Comparison of ENCODE assay signal across 8 cellular contexts in genomic region chr12:111685811-111686573, GRCh38. TPM values are rescaled to one million over a fixed set of nuclear protein-coding genes. Genes with fewer than 3 reads are reported as not detected.
A peak's percentile ranks its signal among the peaks of the same experiment; 100 is the strongest.
DNase-seq lines count a peak whose midpoint lies in the region; ATAC-seq and TF ChIP-seq lines count a peak whose summit lies in the region.

TSS of gene ACAD10 (plus strand) at chr12:111686053. CDS start at chr12:111692710, 6,657 bp downstream.
TSS of gene BRAP (minus strand) at chr12:111685956. CDS start at chr12:111685792, 164 bp downstream.

- H3K36me3 Mint-ChIP-seq in T-helper 17 cell (ENCODE audit: low read depth) (peaks cover 3% of the 10 kb centered on the region), progenitor cell of endocrine pancreas (ENCODE audit: insufficient read depth) (peaks cover 10% of the 10 kb centered on the region)

- H3K27me3 Mint-ChIP-seq in T-helper 17 cell (no peaks in the 10 kb centered on the region), progenitor cell of endocrine pancreas (no peaks in the 10 kb centered on the region)

- H3K4me1 ChIP-seq in left ventricle myocardium inferior (peaks cover 40% of the 10 kb centered on the region), upper lobe of right lung (peaks cover 25% of the 10 kb centered on the region)

- peak within 1 kb of the TSS; percentile 88 for H3K27ac ChIP-seq in angular gyrus (ENCODE audit: low read depth, low read length)
- peak within 1 kb of the TSS; percentile 92 for H3K27ac ChIP-seq in left ventricle myocardium inferior (replicated peaks)
- peak within 1 kb of the TSS; percentile 86 for H3K27ac ChIP-seq in upper lobe of right lung

- H3K9me3 Mint-ChIP-seq in progenitor cell of endocrine pancreas (ENCODE audit: low read depth): no peaks in the 10 kb centered on the region

- intact Hi-C loops in left ventricle myocardium inferior (cut with micrococcal nuclease): no loop called here
- intact Hi-C loops in upper lobe of right lung (cut with DNase I): no loop called here

- TF ChIP-seq CTCF in left ventricle myocardium inferior (IDR thresholded peaks at IDR 0.05; ENCODE audit: borderline replicate concordance): no peak
- TF ChIP-seq CTCF in progenitor cell of endocrine pancreas (IDR thresholded peaks at IDR 0.05; ENCODE audit: unreplicated experiment): no peak
- TF ChIP-seq CTCF in upper lobe of right lung (IDR thresholded peaks at IDR 0.05): no peak

- ATAC-seq in GM18499 (IDR thresholded peaks at IDR 0.05; ENCODE audit: insufficient read depth, unreplicated experiment) (peak; percentile 79), HG02938 (IDR thresholded peaks at IDR 0.05; ENCODE audit: unreplicated experiment) (peak; percentile 87), T-helper 17 cell (peak; percentile 94), upper lobe of right lung (peak; percentile 98)

- peak; percentile 88 to 94 for DNase-seq in NCI-H187 (lab: John Stamatoyannopoulos, UW)
- peak; percentile 86 to 91 (median 91) for DNase-seq in T-helper 17 cell
- DNase-seq in left ventricle myocardium inferior: peak; percentile 95
- DNase-seq in progenitor cell of endocrine pancreas (ENCODE audit: low spot score, unreplicated experiment): peak; percentile 89
- DNase-seq in upper lobe of right lung: peak; percentile 97

- peak within 1 kb of the TSS; percentile 92 for H3K4me3 ChIP-seq in left ventricle myocardium inferior
- H3K4me3 ChIP-seq in upper lobe of right lung: peak within 1 kb of the TSS; percentile 91

- H3K4me1 Mint-ChIP-seq in T-helper 17 cell: peaks cover 35% of the 10 kb centered on the region
- peaks cover 23% of the 10 kb centered on the region for H3K4me1 Mint-ChIP-seq in progenitor cell of endocrine pancreas (ENCODE audit: low read depth)

- H3K36me3 ChIP-seq in left ventricle myocardium inferior (peaks cover 24% of the 10 kb centered on the region), upper lobe of right lung (peaks cover 22% of the 10 kb centered on the region)

- H3K27ac Mint-ChIP-seq in T-helper 17 cell (peak within 1 kb of the TSS; percentile 97), progenitor cell of endocrine pancreas (peak within 1 kb of the TSS; percentile 99)

- H3K4me3 Mint-ChIP-seq in T-helper 17 cell (peak within 1 kb of the TSS; percentile 97), progenitor cell of endocrine pancreas (ENCODE audit: low read depth) (peak within 1 kb of the TSS; percentile 97)

- H3K9me3 ChIP-seq in T-helper 17 cell (ENCODE audit: control insufficient read depth, low read length, poor library complexity, severe bottlenecking) (no peaks in the 10 kb centered on the region), left ventricle myocardium inferior (replicated peaks) (no peaks in the 10 kb centered on the region), upper lobe of right lung (no peaks in the 10 kb centered on the region)

- H3K27me3 ChIP-seq in left ventricle myocardium inferior (ENCODE audit: low read depth) (no peaks in the 10 kb centered on the region), upper lobe of right lung (no peaks in the 10 kb centered on the region)

RNA-seq across cellular contexts. Expression of gene ACAD10, which starts in this region (rescaled TPM):
- 10 to 100 TPM; 25.1 to 27.9 TPM for total RNA-seq in T-helper 17 cell
- total RNA-seq in left ventricle myocardium inferior: 36.6 TPM
- 59.4 and 62.3 TPM in 2 replicates for total RNA-seq in progenitor cell of endocrine pancreas
- 23.3 TPM for total RNA-seq in upper lobe of right lung

RNA-seq across cellular contexts. Expression of gene BRAP, which starts in this region (rescaled TPM):
- total RNA-seq in T-helper 17 cell (10 to 100 TPM; 18.1 to 24.3 TPM), left ventricle myocardium inferior (14.5 TPM), progenitor cell of endocrine pancreas (23.1 and 23.6 TPM in 2 replicates), upper lobe of right lung (17.8 TPM)

Comparison
In these comparisons a context has a peak if more than half of its experiments do, and no peak if none do; other contexts are left out.
1. Peak in every context shown above with its lines: DNase-seq, ATAC-seq, H3K4me3 ChIP-seq and H3K27ac ChIP-seq.